In genomic region chr21:46284722-46285121, GRCh38 we compare ENCODE assay signal across 8 cellular contexts. TPM values are rescaled to one million over a fixed set of nuclear protein-coding genes. Genes with fewer than 3 reads are reported as not detected.
DNase-seq lines count a peak whose midpoint lies in the region; ATAC-seq and TF ChIP-seq lines count a peak whose summit lies in the region.

No MANE protein-coding gene starts in this region.

- no peak overlapping the region for H2AFZ ChIP-seq in OCI-LY7 (ENCODE audit: low read length)

- CTCF ChIA-PET in OCI-LY7 (lab: Charles Lee; ENCODE audit: unreplicated experiment) = no interaction called here

- H3K4me3 ChIP-seq in GM06990 (replicated peaks; ENCODE audit: low read depth, low read length) = peak overlapping the region; percentile 87
- H3K4me3 ChIP-seq in OCI-LY7 (ENCODE audit: low read depth, low read length, poor library complexity, severe bottlenecking) = peak overlapping the region; percentile 78
- no peak overlapping the region for H3K4me3 ChIP-seq in prostate gland

- no peak for TF ChIP-seq POLR2A in prostate gland (IDR thresholded peaks at IDR 0.05)

- peak overlapping the region; percentile 90 for H3K4me3 Mint-ChIP-seq in endothelial cell (ENCODE audit: unreplicated experiment)

- WGBS in prostate gland = 81% methylated on average over 1 of the region's 1 CpG

- no peaks in the 10 kb centered on the region for H3K9me3 ChIP-seq in OCI-LY7 (ENCODE audit: low read length)
- no peaks in the 10 kb centered on the region for H3K9me3 ChIP-seq in prostate gland

- H3K36me3 ChIP-seq in GM06990 (ENCODE audit: control insufficient read depth, insufficient read depth, low read length) (peaks cover 14% of the 10 kb centered on the region), OCI-LY7 (ENCODE audit: insufficient read depth, low read length) (peaks cover 46% of the 10 kb centered on the region), prostate gland (peaks cover 2 to 4% of the 10 kb centered on the region in 2 donors)

- H3K79me2 ChIP-seq in OCI-LY7 (ENCODE audit: insufficient read depth, low read depth, low read length) = peaks cover 68% of the 10 kb centered on the region

- H3K36me3 Mint-ChIP-seq in endothelial cell (ENCODE audit: low read depth, unreplicated experiment) = peaks cover 27% of the 10 kb centered on the region

- peak overlapping the region; percentile 26 for H3K27ac ChIP-seq in OCI-LY7 (ENCODE audit: low read depth, low read length, poor library complexity, severe bottlenecking)
- peak overlapping the region; percentile 93 to 94 for H3K27ac ChIP-seq in prostate gland

- H3K9me2 ChIP-seq in OCI-LY7 (ENCODE audit: insufficient read depth, low read length) = no peaks in the 10 kb centered on the region

- peak overlapping the region; percentile 94 for H3K27ac Mint-ChIP-seq in endothelial cell (ENCODE audit: unreplicated experiment)

- DNase-seq in GM06990 (ENCODE audit: extremely low read depth, insufficient read length) = no peak
- no peak for DNase-seq in OCI-LY7 (ENCODE audit: low spot score)
- DNase-seq in endothelial cell (ENCODE audit: low spot score) = no peak
- DNase-seq in prostate gland (ENCODE audit: low spot score) = no peak
- DNase-seq in posterior vena cava (ENCODE audit: low spot score) = no peak
- no peak for DNase-seq in AML-193 (lab: John Stamatoyannopoulos, UW)

- H3K4me2 ChIP-seq in OCI-LY7 (ENCODE audit: low read length) = peak overlapping the region; percentile 86

- H3K9me3 Mint-ChIP-seq in endothelial cell (ENCODE audit: unreplicated experiment) = no peaks in the 10 kb centered on the region

- peaks cover 25% of the 10 kb centered on the region; the same call in 1 of the 2 replicates for H4K20me1 ChIP-seq in OCI-LY7 (ENCODE audit: insufficient read depth, low read length)

- peaks cover 35% of the 10 kb centered on the region for H3K4me1 ChIP-seq in OCI-LY7 (ENCODE audit: insufficient read depth, low read length, poor library complexity, severe bottlenecking)
- peaks cover 7% of the 10 kb centered on the region for H3K4me1 ChIP-seq in prostate gland (replicated peaks)

- H3K27me3 Mint-ChIP-seq in endothelial cell (ENCODE audit: unreplicated experiment) = peaks cover 12% of the 10 kb centered on the region

- H3K27me3 ChIP-seq in GM06990 (replicated peaks; ENCODE audit: control insufficient read depth, insufficient read depth, low read length) = no peaks in the 10 kb centered on the region
- H3K27me3 ChIP-seq in prostate gland (replicated peaks; ENCODE audit: insufficient read depth) = no peaks in the 10 kb centered on the region

- no peak for ATAC-seq in HG02840 (IDR thresholded peaks at IDR 0.05; ENCODE audit: low FRiP score, unreplicated experiment)
- ATAC-seq in HG03108 (IDR thresholded peaks at IDR 0.05; ENCODE audit: unreplicated experiment) = no peak

- intact Hi-C loops in OCI-LY7 (cut with micrococcal nuclease; ENCODE audit: unreplicated experiment) = loop anchor here (5.0 kb wide), 1 partner anchor 57 kb away; the partner anchor contains the start of gene LSS
- intact Hi-C loops in prostate gland (cut with DNase I) = loop anchor here (5.0 to 10.0 kb wide), 2 partner anchors 38 to 140 kb away; partner anchors contain the start of genes C21orf58 and PCNT
- intact Hi-C loops in posterior vena cava (cut with DNase I) = loop anchor here (10.0 kb wide), 2 partner anchors 110 to 340 kb away; no protein-coding TSS in a partner anchor

- BruUV-seq in OCI-LY7 (replicated peaks; lab: Mats Ljungman, UMichigan) = no TSS peak

- no peak for TF ChIP-seq CTCF in GM06990 (IDR thresholded peaks at IDR 0.05; ENCODE audit: insufficient read depth, low read length, poor library complexity, severe bottlenecking)
- TF ChIP-seq CTCF in OCI-LY7 (conservative IDR thresholded peaks at IDR 0.05; ENCODE audit: low read length) = no peak
- no peak for TF ChIP-seq CTCF in endothelial cell (IDR thresholded peaks at IDR 0.05; ENCODE audit: unreplicated experiment)
- TF ChIP-seq CTCF in prostate gland (IDR thresholded peaks at IDR 0.05) = no peak

- POLR2A ChIA-PET in OCI-LY7 (lab: Charles Lee) = interaction anchor here (1.0 kb wide), 1 partner anchor 50 kb away, joined by 3 read pairs; no protein-coding TSS in a partner anchor

- H3K4me1 Mint-ChIP-seq in endothelial cell (ENCODE audit: unreplicated experiment) = peaks cover 36% of the 10 kb centered on the region

RNA-seq across cellular contexts. Expression of gene MCM3AP, which starts 0.7 kb away (rescaled TPM):
- total RNA-seq in OCI-LY7 (2014; rRNA removed; shearing (Covaris generic)) = 90.1 and 109 TPM in 2 replicates
- 146 and 166 TPM in 2 replicates for total RNA-seq in OCI-LY7 (2022)
- 92.1 TPM for total RNA-seq in endothelial cell (ENCODE audit: unreplicated experiment)
- total RNA-seq in prostate gland = 100 to 1,000 TPM; 107 to 120 TPM
- 10 to 100 TPM; 60.2 to 62.4 TPM for total RNA-seq in posterior vena cava

RNA-seq across cellular contexts. Expression of gene YBEY, which starts 1.4 kb away (rescaled TPM):
- total RNA-seq in OCI-LY7 (2014; rRNA removed; shearing (Covaris generic)) = 18.3 and 24.5 TPM in 2 replicates
- total RNA-seq in OCI-LY7 (2022) (22.8 and 23.5 TPM in 2 replicates), endothelial cell (ENCODE audit: unreplicated experiment) (7.0 TPM), prostate gland (10 to 100 TPM; 28.5 to 30.0 TPM), posterior vena cava (1 to 10 TPM; 8.4 to 9.3 TPM)

RNA-seq across cellular contexts. Expression of gene C21orf58, which starts 38.9 kb away (rescaled TPM):
- total RNA-seq in OCI-LY7 (2014; rRNA removed; shearing (Covaris generic)) = 102 and 112 TPM in 2 replicates
- total RNA-seq in OCI-LY7 (2022) (141 and 172 TPM in 2 replicates), endothelial cell (ENCODE audit: unreplicated experiment) (5.9 TPM), prostate gland (1 to 10 TPM; 4.0 to 8.9 TPM), posterior vena cava (1 to 10 TPM in 1 of 2 donors, under 1 TPM in 1; 0.57 to 1.3 TPM)

RNA-seq across cellular contexts. Expression of gene PCNT, which starts 39.2 kb away (rescaled TPM):
- 41.5 and 48.4 TPM in 2 replicates for total RNA-seq in OCI-LY7 (2014; rRNA removed; shearing (Covaris generic))
- total RNA-seq in OCI-LY7 (2022) (75.8 and 84.1 TPM in 2 replicates), endothelial cell (ENCODE audit: unreplicated experiment) (36.0 TPM), prostate gland (10 to 100 TPM; 33.8 to 70.9 TPM), posterior vena cava (10 to 100 TPM; 24.0 to 30.5 TPM)

RNA-seq across cellular contexts. Expression of gene LSS, which starts 56.1 kb away (rescaled TPM):
- total RNA-seq in OCI-LY7 (2014; rRNA removed; shearing (Covaris generic)) = 33.9 and 45.4 TPM in 2 replicates
- total RNA-seq in OCI-LY7 (2022) = 97.5 and 137 TPM in 2 replicates
- 157 TPM for total RNA-seq in endothelial cell (ENCODE audit: unreplicated experiment)
- total RNA-seq in prostate gland = 100 to 1,000 TPM in 1 of 2 donors, 10 to 100 TPM in 1; 95.5 to 145 TPM
- 10 to 100 TPM; 42.5 to 65.0 TPM for total RNA-seq in posterior vena cava

Comparison
In these comparisons a context has a peak if more than half of its experiments do, and no peak if none do; other contexts are left out.
1. H3K4me3 ChIP-seq: peak in GM06990 (single experiment) and OCI-LY7 (single experiment); none in prostate gland (0 of 2).
2. RNA of gene C21orf58, which starts 38.9 kb away (total RNA-seq): 102 to 172 TPM in OCI-LY7; 4.0 to 8.9 TPM in prostate gland, 5.9 TPM in endothelial cell (single experiment) and 0.57 to 1.3 TPM in posterior vena cava; every median in the first group is over 10 times any median in the second.